29 cellular contexts compared by ENCODE assay signal in the genomic region with DNA sequence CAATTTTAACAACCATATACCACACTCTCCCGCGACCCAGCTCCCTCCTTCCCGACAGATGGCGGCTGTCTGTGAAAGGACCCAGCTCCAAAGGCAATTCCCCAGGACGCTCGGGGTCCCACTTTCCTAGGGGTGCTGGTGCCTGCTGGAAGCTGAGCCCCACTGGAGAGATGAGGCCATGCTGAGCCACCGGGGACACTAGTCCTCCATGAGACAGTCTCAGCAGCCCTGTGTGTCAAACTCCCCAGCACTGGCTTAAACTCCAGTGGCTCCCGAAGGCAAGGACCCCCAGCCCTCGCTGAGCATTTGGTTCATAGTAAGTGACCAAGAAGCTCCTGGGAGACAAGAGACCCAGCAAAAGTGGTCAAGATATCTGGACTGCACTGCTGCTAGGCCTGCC. TPM values are rescaled to one million over a fixed set of nuclear protein-coding genes. Genes with fewer than 3 reads are reported as not detected.
"Had no signal": no experiment of that assay in that cellular context is flagged by ENCODE, and none has a peak within 500 bp of the region (broad histone marks: within the 10 kb centered on the region; RNA-seq: fewer than 3 reads in every experiment).

No MANE protein-coding gene starts in this region.

- H3K27me3 ChIP-seq: ascending aorta, cardiac muscle cell had no signal

- H3K4me3 ChIP-seq: ascending aorta, cardiac muscle cell, PC-9 had no signal

- DNase-seq: activated CD4-positive, alpha-beta T cell treated with anti-CD3 and anti-CD28 coated beads, Interleukin-2, amount 10 ng/mL, durations not matched to agents 24 days and 14 days; activated CD4-positive, alpha-beta T cell treated with anti-CD3 and anti-CD28 coated beads, Interleukin-2, amount 50 U/mL, for 4 hours; activated CD8-positive, alpha-beta T cell treated with anti-CD3 and anti-CD28 coated beads for 36 hours; activated effector memory CD4-positive, alpha-beta T cell treated with anti-CD3 and anti-CD28 coated beads, Interleukin-2, amount 50 U/mL, for 16 hours; activated naive CD4-positive, alpha-beta T cell treated with Interleukin-2 at 50 U/mL for 16 hours; activated naive CD8-positive, alpha-beta T cell treated with anti-CD3 and anti-CD28 coated beads, Interleukin-2, amount 10 ng/mL, durations not matched to agents 7 days and 5 days; activated T-cell treated with anti-CD3 and anti-CD28 coated beads, Interleukin-2, amount 50 U/mL, for 1 hour; activated T-cell treated with anti-CD3 and anti-CD28 coated beads, Interleukin-2, amount 50 U/mL, for 72 hours; amygdala; NCI-H1092 treated with DMSO at 0.1 percent for 48 hours; NCI-H1417; NCI-H146; NCI-H187; NCI-H2029 treated with DMSO at 0.1 percent for 48 hours; NCI-H2171 treated with DMSO at 0.1 percent for 48 hours; NCI-H2227 treated with DMSO at 0.1 percent for 48 hours; NCI-H446; NCI-H510A treated with DMSO at 0.1 percent for 48 hours; NCI-H526 treated with DMSO at 0.1 percent for 48 hours; NK-92 treated with Interleukin-12 subunit alpha and Interleukin-12 subunit beta, amount 100 ng/mL, for 24 hours; PC-9; Right ventricle myocardium superior; T1000 had no signal

- H3K27ac ChIP-seq: ascending aorta, cardiac muscle cell, PC-9 had no signal

- H3K36me3 ChIP-seq: ascending aorta, cardiac muscle cell had no signal

- H3K9me3 ChIP-seq: ascending aorta had no signal

- ATAC-seq: activated CD8-positive, alpha-beta T cell treated with anti-CD3 and anti-CD28 coated beads for 36 hours; activated T-cell treated with anti-CD3 and anti-CD28 coated beads, Interleukin-2, amount 50 U/mL, for 72 hours; activated T-helper 17 cell treated with anti-CD3 and anti-CD28 coated beads, Interleukin-2, amount 50 U/mL, for 72 hours had no signal

RNA-seq across cellular contexts. Expression of a gene that starts 52.1 kb away (rescaled TPM):
- total RNA-seq: activated CD4-positive, alpha-beta T cell treated with anti-CD3 and anti-CD28 coated beads, Interleukin-2, amount 10 ng/mL, durations not matched to agents 24 days and 14 days; activated CD8-positive, alpha-beta T cell treated with anti-CD3 and anti-CD28 coated beads for 36 hours; activated naive CD8-positive, alpha-beta T cell treated with anti-CD3 and anti-CD28 coated beads, Interleukin-2, amount 10 ng/mL, durations not matched to agents 7 days and 5 days; activated T-helper 17 cell treated with anti-CD3 and anti-CD28 coated beads, Interleukin-2, amount 50 U/mL, for 72 hours; OCI-LY7; T-helper 1 cell treated with Interleukin-12 subunit alpha and Interleukin-12 subunit beta and Interleukin-4 antibody, amounts not matched to agents 30 ng/mL and 1 ng/mL, for 36 hours; T-helper 2 cell treated with Interferon-gamma antibody and Interleukin-4, amounts not matched to agents 100 ng/mL and 5 ng/mL, for 36 hours had no signal
